Comparison of ENCODE assay signal across 25 cellular contexts in the genomic region with DNA sequence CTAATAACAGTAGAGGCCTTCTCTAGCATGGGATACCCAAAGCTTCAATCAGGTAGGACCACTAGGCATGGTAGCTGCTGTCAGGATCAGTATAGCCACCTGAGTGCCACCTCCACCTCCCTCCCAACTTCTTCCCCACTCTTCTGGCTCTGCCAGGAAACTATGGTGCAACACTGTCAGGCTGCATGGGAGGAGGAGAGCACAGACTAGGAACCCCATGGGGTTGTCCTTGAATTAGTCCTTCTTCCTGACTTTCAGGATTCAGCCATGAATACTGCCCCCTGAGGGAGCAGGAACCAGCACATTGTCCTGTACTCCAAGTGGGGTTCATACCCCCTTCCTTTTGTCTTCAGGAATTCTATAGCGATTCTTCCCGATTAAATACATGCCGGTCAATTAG.
"Had no signal": no experiment of that assay in that cellular context is flagged by ENCODE, and none has a peak within 500 bp of the region (broad histone marks: within the 10 kb centered on the region; RNA-seq: fewer than 3 reads in every experiment).

No MANE protein-coding gene starts in this region.

- H3K27ac ChIP-seq: colonic mucosa, esophagus squamous epithelium, gastrocnemius medialis, heart right ventricle, lower lobe of right lung had no signal

- H3K27me3 Mint-ChIP-seq: dendritic cell treated with granulocyte-macrophage colony-stimulating factor and Interleukin-4, amounts not matched to agents 40 ng/mL and 50 ng/mL, for 4 days; effector memory CD8-positive, alpha-beta T cell had no signal

- H3K9me3 ChIP-seq: colonic mucosa, esophagus squamous epithelium, gastrocnemius medialis, lower lobe of right lung, mucosa of descending colon had no signal

- H3K27me3 ChIP-seq: colonic mucosa, gastrocnemius medialis had no signal

- H3K4me3 Mint-ChIP-seq: dendritic cell treated with granulocyte-macrophage colony-stimulating factor and Interleukin-4, amounts not matched to agents 40 ng/mL and 50 ng/mL, for 4 days; effector memory CD8-positive, alpha-beta T cell; immature natural killer cell; mesothelial cell of epicardium had no signal

- H3K27ac Mint-ChIP-seq: dendritic cell treated with granulocyte-macrophage colony-stimulating factor and Interleukin-4, amounts not matched to agents 40 ng/mL and 50 ng/mL, for 4 days; effector memory CD8-positive, alpha-beta T cell; immature natural killer cell; mesothelial cell of epicardium had no signal

- H3K4me1 Mint-ChIP-seq: immature natural killer cell, mesothelial cell of epicardium had no signal

- H3K4me3 ChIP-seq: colonic mucosa, esophagus squamous epithelium, gastrocnemius medialis, heart right ventricle, lower lobe of right lung, mucosa of descending colon had no signal

- ATAC-seq: effector memory CD8-positive, alpha-beta T cell; gastrocnemius medialis; heart right ventricle; left colon; left lobe of liver; left ventricle myocardium superior; lower lobe of right lung; mucosa of descending colon had no signal

- H3K4me1 ChIP-seq: colonic mucosa, esophagus squamous epithelium, gastrocnemius medialis, heart right ventricle, lower lobe of right lung had no signal

- H3K36me3 Mint-ChIP-seq: immature natural killer cell, mesothelial cell of epicardium had no signal

- FAIRE-seq: endothelial cell of umbilical vein, kidney had no signal

- H3K36me3 ChIP-seq: colonic mucosa, esophagus squamous epithelium, gastrocnemius medialis, heart right ventricle, lower lobe of right lung had no signal

- DNase-seq: colonic mucosa; cortex of kidney; effector CD8-positive, alpha-beta T cell; effector memory CD8-positive, alpha-beta T cell; esophagus squamous epithelium; foreskin fibroblast; foreskin melanocyte; gastrocnemius medialis; glutamatergic neuron; head of caudate nucleus; heart right ventricle; hippocampal formation; immature natural killer cell; islet precursor cell; kidney; kidney glomerular epithelial cell; left colon; left ventricle myocardium superior; lower lobe of right lung; mesenchymal stem cell; mucosa of descending colon had no signal
